Comparison of ENCODE assay signal across 31 cellular contexts in the genomic region with DNA sequence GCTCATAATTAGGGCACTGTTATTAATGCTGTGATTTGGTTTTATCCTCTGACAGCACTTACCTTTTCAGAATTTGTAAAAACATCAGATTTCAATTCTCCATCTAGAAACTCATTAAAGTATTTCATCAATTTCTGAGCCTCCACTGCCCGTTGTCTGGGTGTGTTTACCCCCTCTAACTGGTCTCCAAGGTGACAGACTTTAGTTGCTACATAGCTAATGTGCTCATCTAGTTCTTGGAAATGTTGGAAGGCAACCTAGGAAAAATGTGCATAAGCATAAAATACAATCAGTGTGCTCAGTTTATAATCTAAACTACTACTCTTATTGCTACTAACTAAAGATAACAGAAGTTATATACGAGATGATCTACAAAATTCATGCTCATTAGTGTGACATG. TPM values are rescaled to one million over a fixed set of nuclear protein-coding genes. Genes with fewer than 3 reads are reported as not detected.
DNase-seq lines count a peak whose midpoint lies in the region; ATAC-seq, FAIRE-seq and TF ChIP-seq lines count a peak whose summit lies in the region.
"Had no signal": no experiment of that assay in that cellular context is flagged by ENCODE, and none has a peak within 500 bp of the region (broad histone marks: within the 10 kb centered on the region; RNA-seq: fewer than 3 reads in every experiment).

No MANE protein-coding gene starts in this region.

- no peak for ATAC-seq in A549
- no peak for ATAC-seq in sciatic nerve
- no peak for ATAC-seq in upper lobe of right lung
- ATAC-seq: activated naive CD8-positive, alpha-beta T cell treated with anti-CD3 and anti-CD28 coated beads, Interleukin-2, amount 50 U/mL, for 24 hours; K562; lower lobe of right lung; right cardiac atrium; stimulated activated effector memory CD8-positive, alpha-beta T cell treated with anti-CD3 and anti-CD28 coated beads, Interleukin-12 subunit alpha, Interleukin-12 subunit beta, amount 100 ng/mL, for 72 hours had no signal

- DNase-seq in A549 (ENCODE audit: low read depth in 1 of 2, low spot score in 1 of 2) (no peak), HTR-8/SVneo (ENCODE audit: insufficient read length, low spot score) (no peak), cardiac fibroblast (ENCODE audit: low read depth in 2 of 2) (peak; percentile 23 to 33), iris pigment epithelial cell (ENCODE audit: low read depth) (peak; percentile 21), sciatic nerve (ENCODE audit: low spot score) (no peak), NCI-H2029 treated with DMSO at 0.1 percent for 48 hours (lab: John Stamatoyannopoulos, UW) (no peak), dermis blood vessel endothelial cell (no peak), upper lobe of right lung (no peak)
- DNase-seq: activated CD4-positive, alpha-beta T cell treated with anti-CD3 and anti-CD28 coated beads, Interleukin-2, amount 10 ng/mL, durations not matched to agents 24 days and 14 days; activated gamma-delta T cell; activated naive CD8-positive, alpha-beta T cell treated with anti-CD3 and anti-CD28 coated beads, Interleukin-2, amount 50 U/mL, for 24 hours; activated T-cell treated with anti-CD3 and anti-CD28 coated beads, Interleukin-2, amount 50 U/mL, for 1 hour; cortex of kidney; esophagus squamous epithelium; H9; head of caudate nucleus; kidney glomerular epithelial cell; lower lobe of right lung; MG63; NCI-H1105 treated with DMSO at 0.1 percent for 48 hours; NCI-H1930; Peyer's patch; right cardiac atrium; SIG-M5; stimulated activated CD4-positive, alpha-beta T cell treated with anti-CD3 and anti-CD28 coated beads, Interleukin-4, amount 100 ng/mL, for 1 hour; T-helper 9 cell; WERI-Rb-1 had no signal

- FAIRE-seq in A549 (lab: Jason Lieb, UNC) (peak; percentile 23), HTR-8/SVneo (lab: Jason Lieb, UNC) (peak; percentile 93)
- FAIRE-seq: bronchial epithelial cell, K562 had no signal

- TF ChIP-seq POLR2A in A549 (IDR thresholded peaks at IDR 0.05; ENCODE audit: low read length) = no peak

- TF ChIP-seq EP300 in A549 (IDR thresholded peaks at IDR 0.05) = no peak

- H3K27me3 ChIP-seq in upper lobe of right lung = no peaks in the 10 kb centered on the region
- H3K27me3 ChIP-seq: esophagus squamous epithelium, MG63, Peyer's patch had no signal

- POLR2A ChIA-PET in A549 (lab: Yijun Ruan, JAX) = interaction anchor here (1.2 kb wide), 1 partner anchor 24 kb away, joined by 3 read pairs; a partner anchor contains a TSS

- CTCF ChIA-PET in A549 (lab: Yijun Ruan, JAX) = no interaction called here

- peaks cover 28% of the 10 kb centered on the region for H3K4me1 ChIP-seq in A549
- H3K4me1 ChIP-seq in upper lobe of right lung = no peaks in the 10 kb centered on the region
- H3K4me1 ChIP-seq: esophagus squamous epithelium, lower lobe of right lung, Peyer's patch had no signal

- H3K9me3 ChIP-seq in A549 = no peaks in the 10 kb centered on the region
- H3K9me3 ChIP-seq in upper lobe of right lung = no peaks in the 10 kb centered on the region
- H3K9me3 ChIP-seq: esophagus squamous epithelium, lower lobe of right lung, MG63, Peyer's patch had no signal

- H3K4me3 ChIP-seq in A549 = no peak overlapping the region
- no peak overlapping the region for H3K4me3 ChIP-seq in cardiac fibroblast (replicated peaks in 1 of 2; ENCODE audit: low read depth in 2 of 2, low read length in 2 of 2)
- H3K4me3 ChIP-seq in upper lobe of right lung = no peak overlapping the region
- H3K4me3 ChIP-seq: esophagus squamous epithelium, K562, lower lobe of right lung, MG63, Peyer's patch had no signal

- TF ChIP-seq CTCF in A549 (IDR thresholded peaks at IDR 0.05) (no peak), cardiac fibroblast (IDR thresholded peaks at IDR 0.05; ENCODE audit: low read depth, low read length) (no peak), upper lobe of right lung (IDR thresholded peaks at IDR 0.05) (no peak)

- no peak for TF ChIP-seq RAD21 in A549 (conservative IDR thresholded peaks at IDR 0.05 in 1 of 2, IDR thresholded peaks at IDR 0.05 in 1 of 2)

- no peak overlapping the region for H3K4me2 ChIP-seq in A549

- WGBS in A549 (ENCODE audit: missing lambda C conversion rate) = 76% methylated on average over 2 of the region's 2 CpGs

- H3K27ac ChIP-seq in A549 (no peak overlapping the region), upper lobe of right lung (no peak overlapping the region)
- H3K27ac ChIP-seq: 22Rv1, esophagus squamous epithelium, Peyer's patch, WERI-Rb-1 had no signal

- H3K36me3 ChIP-seq in upper lobe of right lung = peaks cover 46% of the 10 kb centered on the region

- intact Hi-C loops in sciatic nerve (cut with DNase I) (no loop called here), upper lobe of right lung (cut with DNase I) (no loop called here)

TF ChIP-seq in A549, 52 proteins besides CTCF, POLR2A, EP300 and RAD21:
- TF ChIP-seq RNF2 (IDR thresholded peaks at IDR 0.05; ENCODE audit: borderline replicate concordance, low read depth) = no peak
- no peak for TF ChIP-seq FOSL2 (IDR thresholded peaks at IDR 0.05)
- no peak for TF ChIP-seq FOSL2 (CRISPR knock-in tag; IDR thresholded peaks at IDR 0.05)
- TF ChIP-seq, protein P1, sequence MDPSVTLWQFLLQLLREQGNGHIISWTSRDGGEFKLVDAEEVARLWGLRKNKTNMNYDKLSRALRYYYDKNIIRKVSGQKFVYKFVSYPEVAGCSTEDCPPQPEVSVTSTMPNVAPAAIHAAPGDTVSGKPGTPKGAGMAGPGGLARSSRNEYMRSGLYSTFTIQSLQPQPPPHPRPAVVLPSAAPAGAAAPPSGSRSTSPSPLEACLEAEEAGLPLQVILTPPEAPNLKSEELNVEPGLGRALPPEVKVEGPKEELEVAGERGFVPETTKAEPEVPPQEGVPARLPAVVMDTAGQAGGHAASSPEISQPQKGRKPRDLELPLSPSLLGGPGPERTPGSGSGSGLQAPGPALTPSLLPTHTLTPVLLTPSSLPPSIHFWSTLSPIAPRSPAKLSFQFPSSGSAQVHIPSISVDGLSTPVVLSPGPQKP (IDR thresholded peaks at IDR 0.05; ENCODE audit: low read depth, low read length) = no peak
- no peak for TF ChIP-seq NFE2L2 (conservative IDR thresholded peaks at IDR 0.05; ENCODE audit: low read length)
- TF ChIP-seq, protein P2, sequence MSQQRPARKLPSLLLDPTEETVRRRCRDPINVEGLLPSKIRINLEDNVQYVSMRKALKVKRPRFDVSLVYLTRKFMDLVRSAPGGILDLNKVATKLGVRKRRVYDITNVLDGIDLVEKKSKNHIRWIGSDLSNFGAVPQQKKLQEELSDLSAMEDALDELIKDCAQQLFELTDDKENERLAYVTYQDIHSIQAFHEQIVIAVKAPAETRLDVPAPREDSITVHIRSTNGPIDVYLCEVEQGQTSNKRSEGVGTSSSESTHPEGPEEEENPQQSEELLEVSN (IDR thresholded peaks at IDR 0.05; ENCODE audit: borderline replicate concordance, low read depth) = no peak
- TF ChIP-seq JUN (IDR thresholded peaks at IDR 0.05) = no peak
- TF ChIP-seq RARB (CRISPR knock-in tag; IDR thresholded peaks at IDR 0.05) = no peak
- TF ChIP-seq CHD2 (IDR thresholded peaks at IDR 0.05; ENCODE audit: low read length, partially characterized antibody) = no peak
- no peak for TF ChIP-seq JUNB (IDR thresholded peaks at IDR 0.05)
- TF ChIP-seq HOXB13 (CRISPR knock-in tag; IDR thresholded peaks at IDR 0.05; ENCODE audit: low read depth) = no peak
- TF ChIP-seq ZFP36 (IDR thresholded peaks at IDR 0.05; ENCODE audit: borderline replicate concordance, partially characterized antibody) = no peak
- TF ChIP-seq, protein P3, sequence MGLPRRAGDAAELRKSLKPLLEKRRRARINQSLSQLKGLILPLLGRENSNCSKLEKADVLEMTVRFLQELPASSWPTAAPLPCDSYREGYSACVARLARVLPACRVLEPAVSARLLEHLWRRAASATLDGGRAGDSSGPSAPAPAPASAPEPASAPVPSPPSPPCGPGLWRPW (IDR thresholded peaks at IDR 0.05) = no peak
- TF ChIP-seq, protein P4, sequence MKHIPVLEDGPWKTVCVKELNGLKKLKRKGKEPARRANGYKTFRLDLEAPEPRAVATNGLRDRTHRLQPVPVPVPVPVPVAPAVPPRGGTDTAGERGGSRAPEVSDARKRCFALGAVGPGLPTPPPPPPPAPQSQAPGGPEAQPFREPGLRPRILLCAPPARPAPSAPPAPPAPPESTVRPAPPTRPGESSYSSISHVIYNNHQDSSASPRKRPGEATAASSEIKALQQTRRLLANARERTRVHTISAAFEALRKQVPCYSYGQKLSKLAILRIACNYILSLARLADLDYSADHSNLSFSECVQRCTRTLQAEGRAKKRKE (CRISPR knock-in tag; IDR thresholded peaks at IDR 0.05; ENCODE audit: low read depth) = no peak
- TF ChIP-seq CBX2 (IDR thresholded peaks at IDR 0.05; ENCODE audit: borderline replicate concordance, low read depth) = no peak
- TF ChIP-seq MAZ (IDR thresholded peaks at IDR 0.05; ENCODE audit: borderline replicate concordance, low read depth, low read length) = no peak

RNA-seq across cellular contexts. Expression of a gene that starts 24.6 kb away (rescaled TPM):
- 50.3 and 64.6 TPM in 2 replicates for polyA plus RNA-seq in A549 (2011; rRNA removed)
- 9.3 and 9.7 TPM in 2 replicates for polyA plus RNA-seq in A549 (2012; cell fraction: cytosol; rRNA removed)
- 3.9 and 5.9 TPM in 2 replicates for polyA plus RNA-seq in A549 (2012; cell fraction: nucleus; rRNA removed)
- 29.7 to 31.5 TPM (median 30.4 TPM) in 3 replicates for polyA plus RNA-seq in A549 (2017; fragmentation: RNase III; extraction: RNeasy Plus Mini Kit Qiagen cat#74134 plus additional on column Dnase treatment)
- 18.0 and 20.3 TPM in 2 replicates for polyA minus RNA-seq in A549 (2011; rRNA and poly(A)+ RNA removed)
- total RNA-seq in sciatic nerve = 84.7 TPM
- total RNA-seq in dermis blood vessel endothelial cell = 78.6 and 120 TPM in 2 replicates
- 66.3 TPM for total RNA-seq in upper lobe of right lung

RNA-seq across cellular contexts. Expression of a gene that starts 24.7 kb away (rescaled TPM):
- polyA plus RNA-seq in A549 (2011; rRNA removed) (36.4 and 40.6 TPM in 2 replicates), A549 (2017; fragmentation: RNase III; extraction: RNeasy Plus Mini Kit Qiagen cat#74134 plus additional on column Dnase treatment) (22.8 to 23.7 TPM (median 23.1 TPM) in 3 replicates)
- 10.6 TPM in 2 replicates for polyA plus RNA-seq in A549 (2012; cell fraction: cytosol; rRNA removed)
- polyA plus RNA-seq in A549 (2012; cell fraction: nucleus; rRNA removed) = 4.6 and 9.9 TPM in 2 replicates
- polyA minus RNA-seq in A549 (2011; rRNA and poly(A)+ RNA removed) = 19.5 and 23.3 TPM in 2 replicates
- total RNA-seq in sciatic nerve (29.3 TPM), dermis blood vessel endothelial cell (23.7 and 38.9 TPM in 2 replicates), upper lobe of right lung (38.8 TPM)

Comparison
In these comparisons a context has a peak if more than half of its experiments do, and no peak if none do; other contexts are left out.
1. DNase-seq: peak in cardiac fibroblast (2 of 2) and iris pigment epithelial cell (single experiment); none in A549 (0 of 2), HTR-8/SVneo (single experiment), sciatic nerve (single experiment), NCI-H2029 treated with DMSO at 0.1 percent for 48 hours (single experiment), dermis blood vessel endothelial cell (single experiment) and upper lobe of right lung (single experiment).